Comparison of ENCODE assay signal across 8 cellular contexts in the genomic region with DNA sequence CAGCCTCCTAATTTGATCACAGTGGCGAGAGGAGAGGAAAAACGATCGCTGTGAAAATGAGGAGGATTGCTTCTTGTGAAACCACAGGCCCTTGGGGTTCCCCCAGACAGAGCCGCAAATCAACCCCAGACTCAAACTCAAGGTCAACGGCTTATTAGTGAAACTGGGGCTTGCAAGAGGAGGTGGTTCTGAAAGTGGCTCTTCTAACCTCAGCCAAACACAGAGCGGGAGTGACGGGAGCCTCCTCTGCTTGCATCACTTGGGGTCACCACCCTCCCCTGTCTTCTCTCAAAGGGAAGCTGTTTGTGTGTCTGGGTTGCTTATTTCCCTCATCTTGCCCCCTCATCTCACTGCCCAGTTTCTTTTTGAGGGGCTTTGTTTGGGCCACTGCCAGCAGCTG. TPM values are rescaled to one million over a fixed set of nuclear protein-coding genes. Genes with fewer than 3 reads are reported as not detected.
A peak's percentile ranks its signal among the peaks of the same experiment; 100 is the strongest.
DNase-seq lines count a peak whose midpoint lies in the region; ATAC-seq lines count a peak whose summit lies in the region.

No MANE protein-coding gene starts in this region.

- DNase-seq in activated T-cell treated with anti-CD3 and anti-CD28 coated beads for 48 hours (ENCODE audit: low read depth) (peak; percentile 24), H4 (ENCODE audit: low spot score) (no peak), putamen (ENCODE audit: low spot score) (no peak), SKM-1 treated with dmso at 0.1 percent for 144 hours (lab: John Stamatoyannopoulos, UW; ENCODE audit: unreplicated experiment) (no peak)
- DNase-seq in activated T-cell treated with anti-CD3 and anti-CD28 coated beads, Interleukin-2, amount 50 U/mL, for 1 hour: no peak
- peak; percentile 20 to 32 for DNase-seq in stimulated activated CD8-positive, alpha-beta memory T cell treated with anti-CD3 and anti-CD28 coated beads, Interleukin-2, amount 100 ng/mL, for 48 hours (ENCODE audit: low read depth in 2 of 2)

- ATAC-seq in GM21576 (IDR thresholded peaks at IDR 0.05; ENCODE audit: unreplicated experiment) (peak; percentile 86), HG03558 (IDR thresholded peaks at IDR 0.05; ENCODE audit: extremely low read depth, unreplicated experiment) (peak; percentile 68)

RNA-seq across cellular contexts. Expression of a gene that starts 28.7 kb away (rescaled TPM):
- total RNA-seq in H4 (2014; rRNA removed; shearing (Covaris generic)): 15.0 and 27.4 TPM in 2 replicates

RNA-seq across cellular contexts. Expression of a gene that starts 37.7 kb away (rescaled TPM):
- not detected in 2 replicates for total RNA-seq in H4 (2014; rRNA removed; shearing (Covaris generic))

Comparison
In these comparisons a context has a peak if more than half of its experiments do, and no peak if none do; other contexts are left out.
1. DNase-seq: peak in activated T-cell treated with anti-CD3 and anti-CD28 coated beads for 48 hours (single experiment) and stimulated activated CD8-positive, alpha-beta memory T cell treated with anti-CD3 and anti-CD28 coated beads, Interleukin-2, amount 100 ng/mL, for 48 hours (2 of 2); none in activated T-cell treated with anti-CD3 and anti-CD28 coated beads, Interleukin-2, amount 50 U/mL, for 1 hour (single experiment), H4 (single experiment), putamen (single experiment) and SKM-1 treated with dmso at 0.1 percent for 144 hours (single experiment).